Comparison of ENCODE assay signal across 27 cellular contexts in genomic region chr5:84251503-84251902, GRCh38.
"Had no signal": no experiment of that assay in that cellular context is flagged by ENCODE, and none has a peak within 500 bp of the region (broad histone marks: within the 10 kb centered on the region; RNA-seq: fewer than 3 reads in every experiment).

No MANE protein-coding gene starts in this region.

- H3K4me3 ChIP-seq: stomach, suprapubic skin, testis, thoracic aorta, thyroid gland, tibial artery, tibial nerve, transverse colon, upper lobe of left lung, upper lobe of right lung, uterus, vagina had no signal

- H3K27ac ChIP-seq: stomach, suprapubic skin, testis, thoracic aorta, thyroid gland, tibial artery, tibial nerve, transverse colon, upper lobe of left lung, upper lobe of right lung, uterus, vagina had no signal

- H3K27me3 ChIP-seq: stomach, suprapubic skin, testis, thyroid gland, tibial artery, tibial nerve, transverse colon, upper lobe of left lung, upper lobe of right lung, uterus, vagina had no signal

- H3K4me1 ChIP-seq: stomach, suprapubic skin, testis, thyroid gland, tibial nerve, upper lobe of left lung, upper lobe of right lung, uterus, vagina had no signal

- FAIRE-seq: urothelium cell line had no signal

- DNase-seq: stimulated activated CD4-positive, alpha-beta T cell treated with anti-CD3 and anti-CD28 coated beads, Interleukin-2, amount 100 ng/mL, for 48 hours; stimulated activated CD4-positive, alpha-beta T cell treated with anti-CD3 and anti-CD28 coated beads, Interleukin-4, amount 100 ng/mL, for 1 hour; stimulated activated CD4-positive, alpha-beta T cell treated with anti-CD3 and anti-CD28 coated beads, Interleukin-4, amount 100 ng/mL, for 24 hours; stimulated activated CD4-positive, alpha-beta T cell treated with anti-CD3 and anti-CD28 coated beads, Interleukin-4, amount 100 ng/mL, for 4 hours; stimulated activated CD8-positive, alpha-beta memory T cell treated with anti-CD3 and anti-CD28 coated beads, Interleukin-4, amount 100 ng/mL, for 48 hours; stimulated activated naive B cell treated with anti-CD40 and anti-IgM and Interleukin-4, amounts not matched to agents 10 μg/mL and 1 μg/mL and 100 μg/mL, for 72 hours; stimulated activated naive CD4-positive, alpha-beta T cell; stimulated activated naive CD4-positive, alpha-beta T cell treated with Interleukin-2 at 50 U/mL for 16 hours; stimulated activated naive CD8-positive, alpha-beta T cell treated with anti-CD3 and anti-CD28 coated beads, Interleukin-15, amount 100 ng/mL, for 72 hours; stimulated activated naive CD8-positive, alpha-beta T cell treated with anti-CD3 and anti-CD28 coated beads, Interleukin-15, Interleukin-2, amounts not matched to agents 100 U/mL and 50 U/mL, for 24 hours; stomach; substantia nigra; testis; thyroid gland; tibial artery; transverse colon; trophoblast cell; upper lobe of right lung; uterus had no signal

- H3K9me3 ChIP-seq: stomach, suprapubic skin, testis, thoracic aorta, thyroid gland, tibial artery, tibial nerve, transverse colon, upper lobe of left lung, upper lobe of right lung, uterus, vagina had no signal

- ATAC-seq: stimulated activated effector memory CD8-positive, alpha-beta T cell treated with anti-CD3 and anti-CD28 coated beads, Interleukin-12 subunit alpha, Interleukin-12 subunit beta, amount 100 ng/mL, for 72 hours; stimulated activated memory B cell treated with anti-CD40 and anti-IgM and Interleukin-4, amounts not matched to agents 10 μg/mL and 1 μg/mL and 100 μg/mL, for 72 hours; stimulated activated naive B cell treated with anti-CD40 and anti-IgM and Interleukin-4, amounts not matched to agents 10 μg/mL and 1 μg/mL and 100 μg/mL, for 72 hours; stimulated activated naive CD8-positive, alpha-beta T cell treated with anti-CD3 and anti-CD28 coated beads, Interleukin-15, amount 100 ng/mL, for 72 hours; stimulated activated naive CD8-positive, alpha-beta T cell treated with anti-CD3 and anti-CD28 coated beads, Interleukin-15, Interleukin-2, amounts not matched to agents 100 U/mL and 50 U/mL, for 24 hours; upper lobe of right lung had no signal

- H3K36me3 ChIP-seq: stomach, suprapubic skin, thoracic aorta, thyroid gland, tibial artery, tibial nerve, transverse colon, upper lobe of left lung, upper lobe of right lung, uterus, vagina had no signal
